Comparison of ENCODE assay signal across 12 cellular contexts in the genomic region with DNA sequence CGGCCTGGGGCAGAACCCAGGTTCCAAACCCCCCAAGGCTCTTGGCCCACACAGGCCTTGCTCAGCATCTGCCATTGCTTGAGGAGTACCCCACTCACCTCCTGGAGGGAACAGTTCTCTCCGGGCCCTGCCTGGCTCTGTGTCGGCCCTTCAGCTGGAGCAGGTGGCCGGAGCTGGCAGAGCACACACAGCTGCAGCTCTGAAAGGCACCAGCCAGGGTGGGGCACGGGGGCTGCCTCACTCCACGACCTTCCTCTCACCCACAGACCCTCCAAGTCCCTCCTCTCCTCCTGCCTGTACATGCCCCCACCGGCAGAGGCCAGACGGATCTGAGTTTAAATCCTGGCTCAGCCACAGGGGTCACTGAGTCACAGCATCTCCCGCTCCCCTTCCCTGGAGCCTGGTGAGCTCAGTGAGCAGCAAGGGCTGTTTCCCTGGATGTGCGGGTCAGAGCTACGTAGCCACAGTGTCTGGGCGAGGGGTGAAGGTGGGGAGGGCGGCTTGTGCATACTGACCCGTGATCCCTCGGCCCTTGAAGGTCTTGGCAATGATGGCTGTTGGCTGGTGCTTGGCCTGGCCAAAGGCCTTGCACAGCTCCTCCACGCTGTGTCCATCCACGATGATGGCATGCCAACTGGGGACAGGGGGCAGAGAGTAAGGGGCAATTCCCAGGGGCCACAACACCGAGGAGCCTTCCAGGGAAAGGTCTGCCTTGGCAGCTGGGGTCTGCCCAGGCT. TPM values are rescaled to one million over a fixed set of nuclear protein-coding genes. Genes with fewer than 3 reads are reported as not detected.
DNase-seq lines count a peak whose midpoint lies in the region; ATAC-seq and TF ChIP-seq lines count a peak whose summit lies in the region.
"Had no signal": no experiment of that assay in that cellular context is flagged by ENCODE, and none has a peak within 500 bp of the region (broad histone marks: within the 10 kb centered on the region; RNA-seq: fewer than 3 reads in every experiment).

No MANE protein-coding gene starts in this region.

- peaks cover 35% of the 10 kb centered on the region for H3K36me3 Mint-ChIP-seq in chondrocyte (ENCODE audit: low read depth)

- H3K4me3 ChIP-seq in AG04450 (ENCODE audit: low read depth, low read length) (no peak overlapping the region), H7 (ENCODE audit: insufficient read depth, low read depth, low read length) (no peak overlapping the region), neutrophil (ENCODE audit: low read depth in 1 of 2, low read length in 1 of 2) (no peak overlapping the region)
- H3K4me3 ChIP-seq: skin epidermis had no signal

- H3K27me3 ChIP-seq in AG04450 (ENCODE audit: control insufficient read depth, insufficient read depth, low read length): no peaks in the 10 kb centered on the region
- no peaks in the 10 kb centered on the region for H3K27me3 ChIP-seq in H7 (ENCODE audit: control insufficient read depth, insufficient read depth, low read length)
- H3K27me3 ChIP-seq in neutrophil: no peaks in the 10 kb centered on the region

- H3K27ac Mint-ChIP-seq in chondrocyte (ENCODE audit: unreplicated experiment): peak overlapping the region; percentile 66

- H3K9me3 Mint-ChIP-seq in chondrocyte (ENCODE audit: low read depth): no peaks in the 10 kb centered on the region
- H3K9me3 Mint-ChIP-seq: activated T-cell treated with anti-CD3 and anti-CD28 coated beads, Interleukin-2, amount 50 U/mL, for 72 hours had no signal

- CTCF ChIA-PET in AG04450 (lab: Charles Lee): interaction anchor here (4.5 kb wide), 1 partner anchor 13 kb away, joined by 28 read pairs; no protein-coding TSS in a partner anchor

- H3K9me3 ChIP-seq in AG04450 (ENCODE audit: control insufficient read depth, insufficient read depth, low read length): no peaks in the 10 kb centered on the region
- H3K9me3 ChIP-seq in neutrophil: peaks cover 16% of the 10 kb centered on the region

- H3K36me3 ChIP-seq in H7 (replicated peaks; ENCODE audit: control insufficient read depth, insufficient read depth, low read length): peaks cover 91% of the 10 kb centered on the region
- peaks cover 100% of the 10 kb centered on the region for H3K36me3 ChIP-seq in neutrophil

- no peak overlapping the region for H3K4me3 Mint-ChIP-seq in chondrocyte (ENCODE audit: unreplicated experiment)
- H3K4me3 Mint-ChIP-seq: activated T-cell treated with anti-CD3 and anti-CD28 coated beads, Interleukin-2, amount 50 U/mL, for 72 hours had no signal

- peak overlapping the region; percentile 11 for H3K27ac ChIP-seq in AG04450 (ENCODE audit: low read depth, low read length)
- H3K27ac ChIP-seq in neutrophil: peak overlapping the region; percentile 97

- peaks cover 30% of the 10 kb centered on the region for H3K4me1 Mint-ChIP-seq in chondrocyte (ENCODE audit: low read depth)

- no peak for TF ChIP-seq CTCF in AG04450 (IDR thresholded peaks at IDR 0.05; ENCODE audit: low read depth, low read length)
- TF ChIP-seq CTCF in chondrocyte (IDR thresholded peaks at IDR 0.05): no peak
- TF ChIP-seq CTCF in neutrophil (IDR thresholded peaks at IDR 0.05): no peak

- ATAC-seq in GM19351 (IDR thresholded peaks at IDR 0.05; ENCODE audit: unreplicated experiment) (no peak), GM18519 (IDR thresholded peaks at IDR 0.05; ENCODE audit: low FRiP score, unreplicated experiment) (no peak), HG03571 (IDR thresholded peaks at IDR 0.05; ENCODE audit: unreplicated experiment) (no peak)
- ATAC-seq: activated T-cell treated with anti-CD3 and anti-CD28 coated beads, Interleukin-2, amount 50 U/mL, for 72 hours had no signal

- H3K27me3 Mint-ChIP-seq in chondrocyte (ENCODE audit: low read depth): no peaks in the 10 kb centered on the region

- peaks cover 24 to 34% of the 10 kb centered on the region in 2 experiments for H3K4me1 ChIP-seq in neutrophil (ENCODE audit: control insufficient read depth in 1 of 2, insufficient read depth in 1 of 2, low read depth in 1 of 2, low read length in 1 of 2)

- POLR2A ChIA-PET in AG04450 (lab: Yijun Ruan, JAX): no interaction called here

- DNase-seq in AG04450 (ENCODE audit: low read depth, low spot score): no peak
- DNase-seq in H7: peak; percentile 50
- no peak for DNase-seq in chondrocyte (ENCODE audit: low spot score)
- DNase-seq in NCI-H526 treated with DMSO at 0.1 percent for 48 hours (lab: John Stamatoyannopoulos, UW): no peak
- DNase-seq: activated T-cell treated with anti-CD3 and anti-CD28 coated beads, Interleukin-2, amount 50 U/mL, for 72 hours; NCI-H2029; NCI-H526 had no signal

RNA-seq across cellular contexts. Expression of gene TKT, which starts 23.0 kb away (rescaled TPM):
- 220 and 319 TPM in 2 replicates for polyA plus RNA-seq in AG04450 (2011; rRNA removed)
- 238 and 315 TPM in 2 replicates for polyA minus RNA-seq in AG04450 (2011; rRNA and poly(A)+ RNA removed)
- 1,918 and 2,169 TPM in 2 replicates for total RNA-seq in H7 (2014; rRNA removed; shearing (Covaris generic))
- 165 to 299 TPM (median 169 TPM) in 3 replicates for total RNA-seq in chondrocyte
